ENCODE assay signal across 13 cellular contexts in genomic region chr2:168035458-168035857, GRCh38.
DNase-seq lines count a peak whose midpoint lies in the region; ATAC-seq and TF ChIP-seq lines count a peak whose summit lies in the region.
"Had no signal": no experiment of that assay in that cellular context is flagged by ENCODE, and none has a peak within 500 bp of the region (broad histone marks: within the 10 kb centered on the region; RNA-seq: fewer than 3 reads in every experiment).

No MANE protein-coding gene starts in this region.

- TF ChIP-seq CTCF in colonic mucosa (IDR thresholded peaks at IDR 0.05) (no peak), prostate gland (IDR thresholded peaks at IDR 0.05) (no peak)

- H3K27me3 ChIP-seq in colonic mucosa (no peaks in the 10 kb centered on the region), prostate gland (replicated peaks; ENCODE audit: insufficient read depth) (no peaks in the 10 kb centered on the region)
- H3K27me3 ChIP-seq: foreskin keratinocyte, ovary, testis had no signal

- H3K9me3 ChIP-seq in colonic mucosa, result no peaks in the 10 kb centered on the region
- no peaks in the 10 kb centered on the region for H3K9me3 ChIP-seq in prostate gland
- H3K9me3 ChIP-seq: ovary, testis had no signal

- peaks cover 30% of the 10 kb centered on the region for H3K4me1 Mint-ChIP-seq in activated T-cell treated with anti-CD3 and anti-CD28 coated beads, Interleukin-2, amount 50 U/mL, for 4 hours (ENCODE audit: low read depth)
- H3K4me1 Mint-ChIP-seq in stimulated activated memory B cell treated with anti-CD40 and anti-IgM and Interleukin-4, amounts not matched to agents 10 μg/mL and 1 μg/mL and 100 μg/mL, for 72 hours, result peaks cover 47% of the 10 kb centered on the region

- H3K4me1 ChIP-seq in colonic mucosa, result no peaks in the 10 kb centered on the region
- no peaks in the 10 kb centered on the region for H3K4me1 ChIP-seq in prostate gland (replicated peaks)
- H3K4me1 ChIP-seq: testis had no signal

- 94% methylated on average over 5 of the region's 5 CpGs for WGBS in prostate gland

- H3K27me3 Mint-ChIP-seq in activated T-cell treated with anti-CD3 and anti-CD28 coated beads, Interleukin-2, amount 50 U/mL, for 4 hours (ENCODE audit: low read depth), result no peaks in the 10 kb centered on the region
- H3K27me3 Mint-ChIP-seq in stimulated activated memory B cell treated with anti-CD40 and anti-IgM and Interleukin-4, amounts not matched to agents 10 μg/mL and 1 μg/mL and 100 μg/mL, for 72 hours, result no peaks in the 10 kb centered on the region

- peak overlapping the region; percentile 82 for H3K27ac Mint-ChIP-seq in stimulated activated memory B cell treated with anti-CD40 and anti-IgM and Interleukin-4, amounts not matched to agents 10 μg/mL and 1 μg/mL and 100 μg/mL, for 72 hours
- H3K27ac Mint-ChIP-seq: activated T-helper 2 cell treated with anti-CD3 and anti-CD28 coated beads, Interferon-gamma antibody, Interleukin-2, Interleukin-4, amounts not matched to agents 10 μg/mL and 5 μg/mL and 100 μg/mL, durations not matched to agents 14 hours and 24 hours and 36 hours had no signal

- H3K9ac ChIP-seq in colonic mucosa (ENCODE audit: low read depth in 2 of 2, low read length in 2 of 2), result no peak overlapping the region

- peaks cover 37% of the 10 kb centered on the region for H3K36me3 Mint-ChIP-seq in activated T-cell treated with anti-CD3 and anti-CD28 coated beads, Interleukin-2, amount 50 U/mL, for 4 hours (ENCODE audit: insufficient read depth)
- peaks cover 17% of the 10 kb centered on the region for H3K36me3 Mint-ChIP-seq in stimulated activated memory B cell treated with anti-CD40 and anti-IgM and Interleukin-4, amounts not matched to agents 10 μg/mL and 1 μg/mL and 100 μg/mL, for 72 hours

- TF ChIP-seq POLR2A in prostate gland (IDR thresholded peaks at IDR 0.05), result no peak

- no peaks in the 10 kb centered on the region for H3K36me3 ChIP-seq in colonic mucosa
- H3K36me3 ChIP-seq in prostate gland, result no peaks in the 10 kb centered on the region
- H3K36me3 ChIP-seq: ovary had no signal

- no peak overlapping the region for H3K4me3 Mint-ChIP-seq in activated T-cell treated with anti-CD3 and anti-CD28 coated beads, Interleukin-2, amount 50 U/mL, for 4 hours
- H3K4me3 Mint-ChIP-seq in stimulated activated memory B cell treated with anti-CD40 and anti-IgM and Interleukin-4, amounts not matched to agents 10 μg/mL and 1 μg/mL and 100 μg/mL, for 72 hours, result peak overlapping the region; percentile 35

- ATAC-seq in activated T-cell treated with anti-CD3 and anti-CD28 coated beads, Interleukin-2, amount 50 U/mL, for 4 hours, result peak; percentile 53 to 76
- ATAC-seq in HG02571 (IDR thresholded peaks at IDR 0.05; ENCODE audit: unreplicated experiment) (peak; percentile 60), HG03460 (IDR thresholded peaks at IDR 0.05; ENCODE audit: unreplicated experiment) (peak; percentile 33)
- peak; percentile 70 for ATAC-seq in stimulated activated memory B cell treated with anti-CD40 and anti-IgM and Interleukin-4, amounts not matched to agents 10 μg/mL and 1 μg/mL and 100 μg/mL, for 72 hours
- ATAC-seq: foreskin keratinocyte had no signal

- no peak overlapping the region for H3K4me3 ChIP-seq in colonic mucosa
- no peak overlapping the region for H3K4me3 ChIP-seq in prostate gland
- H3K4me3 ChIP-seq: ovary, testis had no signal

- H3K27ac ChIP-seq in colonic mucosa, result no peak overlapping the region
- H3K27ac ChIP-seq in prostate gland, result no peak overlapping the region
- H3K27ac ChIP-seq: foreskin keratinocyte, ovary, testis had no signal

- DNase-seq in activated T-cell treated with anti-CD3 and anti-CD28 coated beads, Interleukin-2, amount 50 U/mL, for 4 hours, result no peak
- DNase-seq in activated T-cell treated with anti-CD3 and anti-CD28 coated beads, Interleukin-2, amount 50 U/mL, for 48 hours, result no peak
- DNase-seq in colonic mucosa, result no peak
- DNase-seq in medulla oblongata (ENCODE audit: extremely low spot score), result no peak
- no peak for DNase-seq in prostate gland (ENCODE audit: low spot score)
- DNase-seq: foreskin keratinocyte, NCI-H187, ovary, testis had no signal

- no peaks in the 10 kb centered on the region for H3K9me3 Mint-ChIP-seq in activated T-cell treated with anti-CD3 and anti-CD28 coated beads, Interleukin-2, amount 50 U/mL, for 4 hours
- H3K9me3 Mint-ChIP-seq in stimulated activated memory B cell treated with anti-CD40 and anti-IgM and Interleukin-4, amounts not matched to agents 10 μg/mL and 1 μg/mL and 100 μg/mL, for 72 hours, result no peaks in the 10 kb centered on the region
- H3K9me3 Mint-ChIP-seq: activated T-helper 2 cell treated with anti-CD3 and anti-CD28 coated beads, Interferon-gamma antibody, Interleukin-2, Interleukin-4, amounts not matched to agents 10 μg/mL and 5 μg/mL and 100 μg/mL, durations not matched to agents 14 hours and 24 hours and 36 hours had no signal

- intact Hi-C loops in colonic mucosa (cut with DNase I), result no loop called here
- intact Hi-C loops in prostate gland (cut with DNase I), result no loop called here
